ENCODE assay signal across 8 cellular contexts in the genomic region with DNA sequence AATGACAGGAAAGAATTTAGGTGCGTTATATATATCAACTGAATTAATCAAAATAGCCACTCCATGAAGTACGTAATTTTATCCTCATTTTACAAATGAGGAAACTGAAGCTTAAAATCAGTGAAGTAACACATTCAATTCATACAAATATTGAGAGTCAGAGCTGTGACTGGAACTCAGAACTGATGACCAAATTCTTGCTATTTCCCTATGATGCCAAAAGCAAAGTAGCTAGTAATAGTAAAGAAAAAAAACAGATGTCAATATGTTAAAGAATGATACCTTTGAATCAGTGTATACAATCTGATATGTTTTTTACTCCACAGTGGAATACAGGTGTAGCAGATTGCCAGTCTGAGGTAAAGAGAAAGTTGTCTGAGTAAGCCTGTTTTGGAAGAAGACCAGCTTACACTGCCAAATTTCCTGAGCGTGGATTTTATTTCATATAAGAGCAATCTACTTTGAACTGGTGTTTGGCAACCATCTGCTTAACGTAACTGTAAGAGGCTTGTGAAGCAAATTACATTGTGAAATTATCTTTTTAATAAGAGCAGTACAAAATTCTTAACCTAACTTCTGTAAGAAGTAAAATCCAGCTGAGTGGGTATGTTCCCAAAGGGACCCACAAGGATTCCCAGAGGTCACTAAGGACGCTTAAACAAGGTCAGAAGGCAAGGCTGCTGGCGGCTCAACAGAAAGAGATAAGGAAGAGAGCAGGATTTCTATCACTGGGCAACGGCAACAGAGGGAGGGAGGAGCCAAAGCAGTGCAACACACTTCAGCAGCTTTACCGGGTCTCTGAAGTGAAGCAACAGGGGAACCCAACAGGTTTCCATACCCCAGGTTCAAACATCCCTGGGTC.
DNase-seq lines count a peak whose midpoint lies in the region; ATAC-seq and TF ChIP-seq lines count a peak whose summit lies in the region.

No MANE protein-coding gene starts in this region.

- no peak for TF ChIP-seq POLR2A in esophagus squamous epithelium (IDR thresholded peaks at IDR 0.05)

- H3K79me1 ChIP-seq in trophoblast cell (ENCODE audit: low read length): no peaks in the 10 kb centered on the region

- H3K4me3 ChIP-seq in OCI-LY3 (ENCODE audit: low read length): peak overlapping the region; percentile 31
- H3K4me3 ChIP-seq in esophagus squamous epithelium: peak overlapping the region in 3 of 4 donors; percentile 20 to 42 (median 26)
- no peak overlapping the region for H3K4me3 ChIP-seq in trophoblast cell (ENCODE audit: low read depth, low read length)
- H3K4me3 ChIP-seq in tibial artery: no peak overlapping the region

- H3K27me3 ChIP-seq in OCI-LY3 (ENCODE audit: low read depth, low read length) (no peaks in the 10 kb centered on the region), esophagus squamous epithelium (no peaks in the 10 kb centered on the region), trophoblast cell (ENCODE audit: insufficient read depth, low read length) (no peaks in the 10 kb centered on the region), tibial artery (no peaks in the 10 kb centered on the region)

- H4K8ac ChIP-seq in trophoblast cell (ENCODE audit: low read depth, low read length): no peak overlapping the region

- ATAC-seq in HG02571 (IDR thresholded peaks at IDR 0.05; ENCODE audit: unreplicated experiment): peak; percentile 58

- no peak overlapping the region for H3K4ac ChIP-seq in trophoblast cell (ENCODE audit: low read depth, low read length)

- DNase-seq in EL (peak; percentile 24), esophagus squamous epithelium (lab: John Stamatoyannopoulos, UW) (no peak), trophoblast cell (no peak), globus pallidus (ENCODE audit: low spot score) (no peak), tibial artery (no peak)
- no peak for DNase-seq in activated CD8-positive, alpha-beta memory T cell treated with anti-CD3 and anti-CD28 coated beads, Interleukin-2, amount 50 U/mL, for 4 hours

- no peak overlapping the region for H3K23ac ChIP-seq in trophoblast cell (ENCODE audit: low read length)

- H3K18ac ChIP-seq in trophoblast cell (ENCODE audit: low read length): no peak overlapping the region

- TF ChIP-seq CTCF in OCI-LY3 (IDR thresholded peaks at IDR 0.05; ENCODE audit: low read depth, low read length) (no peak), esophagus squamous epithelium (IDR thresholded peaks at IDR 0.05) (no peak), tibial artery (IDR thresholded peaks at IDR 0.05) (no peak)

- H4K20me1 ChIP-seq in OCI-LY3 (ENCODE audit: insufficient read depth, low read length): no peaks in the 10 kb centered on the region

- H3K9ac ChIP-seq in OCI-LY3 (ENCODE audit: low read length) (no peak overlapping the region), trophoblast cell (ENCODE audit: low read length) (no peak overlapping the region)

- no peak overlapping the region for H2BK12ac ChIP-seq in trophoblast cell (ENCODE audit: low read length)

- no peaks in the 10 kb centered on the region for H3K79me2 ChIP-seq in OCI-LY3 (ENCODE audit: low read length)
- no peaks in the 10 kb centered on the region for H3K79me2 ChIP-seq in trophoblast cell (ENCODE audit: control insufficient read depth, insufficient read depth, low read length, poor library complexity)

- H3K36me3 ChIP-seq in OCI-LY3 (replicated peaks; ENCODE audit: low read depth, low read length) (no peaks in the 10 kb centered on the region), esophagus squamous epithelium (no peaks in the 10 kb centered on the region), trophoblast cell (ENCODE audit: control insufficient read depth in 1 of 2, insufficient read depth in 2 of 2, low read length in 2 of 2) (no peaks in the 10 kb centered on the region), tibial artery (no peaks in the 10 kb centered on the region)

- no peak overlapping the region for H2BK120ac ChIP-seq in trophoblast cell (ENCODE audit: insufficient read depth, low read length, poor library complexity)

- H4K12ac ChIP-seq in trophoblast cell (ENCODE audit: low read depth, low read length): no peak overlapping the region

- H3K14ac ChIP-seq in trophoblast cell (ENCODE audit: low read length): no peak overlapping the region

- intact Hi-C loops in esophagus squamous epithelium (cut with DNase I) (no loop called here), tibial artery (cut with DNase I; ENCODE audit: low total_unique reads) (no loop called here)

- no peak overlapping the region for H2AK5ac ChIP-seq in trophoblast cell (ENCODE audit: low read length)

- H3K4me2 ChIP-seq in OCI-LY3 (ENCODE audit: low read length) (peak overlapping the region; percentile 58), trophoblast cell (ENCODE audit: low read length) (peak overlapping the region; percentile 30)

- H3K27ac ChIP-seq in OCI-LY3 (ENCODE audit: low read length) (no peak overlapping the region), esophagus squamous epithelium (peak overlapping the region; percentile 22 to 71 (median 65)), trophoblast cell (ENCODE audit: low read depth, low read length) (no peak overlapping the region), tibial artery (no peak overlapping the region)

- H2BK5ac ChIP-seq in trophoblast cell (ENCODE audit: low read depth, low read length, poor library complexity): no peak overlapping the region

- H3K4me1 ChIP-seq in OCI-LY3 (ENCODE audit: low read length) (no peaks in the 10 kb centered on the region), esophagus squamous epithelium (peaks cover 3 to 86% (median 8%) of the 10 kb centered on the region in 3 donors), trophoblast cell (ENCODE audit: control insufficient read depth in 1 of 2, insufficient read depth in 2 of 2, low read length in 2 of 2) (no peaks in the 10 kb centered on the region), tibial artery (peaks cover 0 to 34% (median 0%) of the 10 kb centered on the region in 4 donors)

- no peaks in the 10 kb centered on the region for H3K9me3 ChIP-seq in OCI-LY3 (ENCODE audit: insufficient read depth, low read length)
- no peaks in the 10 kb centered on the region for H3K9me3 ChIP-seq in esophagus squamous epithelium
- H3K9me3 ChIP-seq in trophoblast cell (ENCODE audit: insufficient read depth, low read depth, low read length): no peaks in the 10 kb centered on the region
- H3K9me3 ChIP-seq in tibial artery: no peaks in the 10 kb centered on the region

- H4K91ac ChIP-seq in trophoblast cell (ENCODE audit: low read depth, low read length): no peak overlapping the region

- WGBS in esophagus squamous epithelium, 2 donors: 17 to 23% methylated on average over 8 of the region's 8 CpGs
- WGBS in trophoblast cell (ENCODE audit: extremely low coverage, insufficient coverage, insufficient read length): no CpG with 5 or more reads among the region's 8 CpGs

- peak overlapping the region; percentile 64; the same call in 1 of the 2 replicates for H2AFZ ChIP-seq in OCI-LY3 (ENCODE audit: low read depth, low read length)
- peak overlapping the region; percentile 1 for H2AFZ ChIP-seq in trophoblast cell (ENCODE audit: insufficient read depth, low read length, poor library complexity)

Comparison
In these comparisons a context has a peak if more than half of its experiments do, and no peak if none do; other contexts are left out.
1. H3K27ac ChIP-seq: peak in esophagus squamous epithelium (4 of 4); none in OCI-LY3 (single experiment), trophoblast cell (single experiment) and tibial artery (0 of 2).
2. H3K4me3 ChIP-seq: peak in OCI-LY3 (single experiment) and esophagus squamous epithelium (3 of 4); none in trophoblast cell (single experiment) and tibial artery (0 of 2).